In genomic region chr12:128662106-128662505, GRCh38 we compare ENCODE assay signal across 15 cellular contexts.
DNase-seq lines count a peak whose midpoint lies in the region; ATAC-seq lines count a peak whose summit lies in the region.
"Had no signal": no experiment of that assay in that cellular context is flagged by ENCODE, and none has a peak within 500 bp of the region (broad histone marks: within the 10 kb centered on the region; RNA-seq: fewer than 3 reads in every experiment).

No MANE protein-coding gene starts in this region.

- peak; percentile 42 for DNase-seq in NCI-H2107 treated with DMSO at 0.1 percent for 48 hours (lab: John Stamatoyannopoulos, UW; ENCODE audit: unreplicated experiment)
- no peak for DNase-seq in NCI-H2107 (lab: John Stamatoyannopoulos, UW)
- peak; percentile 9 for DNase-seq in NCI-H146 treated with DMSO at 0.1 percent for 48 hours (lab: John Stamatoyannopoulos, UW; ENCODE audit: unreplicated experiment)
- peak; percentile 84 for DNase-seq in NCI-H748 treated with DMSO at 0.1 percent for 48 hours (lab: John Stamatoyannopoulos, UW)
- DNase-seq in mucosa of gallbladder (ENCODE audit: low spot score): peak; percentile 37
- no peak for DNase-seq in occipital lobe (lab: John Stamatoyannopoulos, UW)
- no peak for DNase-seq in substantia nigra (lab: John Stamatoyannopoulos, UW)
- DNase-seq: COR-L47, HCEC 1CT, IMR-90, Kasumi-1, NCI-H1930, PC-9 had no signal

- no peak for ATAC-seq in HG03045 (IDR thresholded peaks at IDR 0.05; ENCODE audit: unreplicated experiment)

- no peak overlapping the region for H3K27ac ChIP-seq in substantia nigra (ENCODE audit: low read depth, low read length, poor library complexity, severe bottlenecking)
- H3K27ac ChIP-seq: C4-2B, PC-9 had no signal

Comparison
In these comparisons a context has a peak if more than half of its experiments do, and no peak if none do; other contexts are left out.
1. DNase-seq: peak in NCI-H2107 treated with DMSO at 0.1 percent for 48 hours (single experiment), NCI-H146 treated with DMSO at 0.1 percent for 48 hours (single experiment), NCI-H748 treated with DMSO at 0.1 percent for 48 hours (single experiment) and mucosa of gallbladder (single experiment); none in NCI-H2107 (single experiment), occipital lobe (single experiment) and substantia nigra (0 of 49).